ENCODE assay signal across 1 cellular context in the genomic region with DNA sequence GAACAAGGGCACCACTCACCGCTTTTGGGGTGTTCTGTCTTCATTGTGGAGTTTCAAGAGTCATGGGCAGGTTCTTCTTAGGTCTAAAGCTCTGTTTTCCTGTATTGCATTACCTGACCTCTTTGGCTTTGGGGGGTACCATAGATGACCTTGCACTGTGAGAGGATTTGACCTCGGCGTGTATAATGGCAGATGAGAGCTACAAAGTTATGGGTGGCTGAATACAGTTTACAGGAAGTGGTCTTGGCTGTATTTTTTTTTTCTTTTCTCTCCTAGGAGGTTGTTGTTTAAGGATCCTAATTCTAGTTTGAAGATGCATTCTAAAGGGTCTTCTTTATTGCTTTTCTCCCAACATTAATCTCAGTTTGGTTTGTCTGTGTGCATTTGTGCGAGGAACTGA.
TF ChIP-seq lines count a peak whose summit lies in the region.

No MANE protein-coding gene starts in this region.

TF ChIP-seq in K562, 482 proteins besides CTCF, POLR2A, EP300 and RAD21:
- TF ChIP-seq, protein P1, sequence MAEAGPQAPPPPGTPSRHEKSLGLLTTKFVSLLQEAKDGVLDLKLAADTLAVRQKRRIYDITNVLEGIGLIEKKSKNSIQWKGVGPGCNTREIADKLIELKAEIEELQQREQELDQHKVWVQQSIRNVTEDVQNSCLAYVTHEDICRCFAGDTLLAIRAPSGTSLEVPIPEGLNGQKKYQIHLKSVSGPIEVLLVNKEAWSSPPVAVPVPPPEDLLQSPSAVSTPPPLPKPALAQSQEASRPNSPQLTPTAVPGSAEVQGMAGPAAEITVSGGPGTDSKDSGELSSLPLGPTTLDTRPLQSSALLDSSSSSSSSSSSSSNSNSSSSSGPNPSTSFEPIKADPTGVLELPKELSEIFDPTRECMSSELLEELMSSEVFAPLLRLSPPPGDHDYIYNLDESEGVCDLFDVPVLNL (CRISPR knock-in tag; IDR thresholded peaks at IDR 0.05; ENCODE audit: low read depth): no peak
- no peak for TF ChIP-seq PTTG1 (tag; IDR thresholded peaks at IDR 0.05; ENCODE audit: low read depth)
- TF ChIP-seq, protein P2, sequence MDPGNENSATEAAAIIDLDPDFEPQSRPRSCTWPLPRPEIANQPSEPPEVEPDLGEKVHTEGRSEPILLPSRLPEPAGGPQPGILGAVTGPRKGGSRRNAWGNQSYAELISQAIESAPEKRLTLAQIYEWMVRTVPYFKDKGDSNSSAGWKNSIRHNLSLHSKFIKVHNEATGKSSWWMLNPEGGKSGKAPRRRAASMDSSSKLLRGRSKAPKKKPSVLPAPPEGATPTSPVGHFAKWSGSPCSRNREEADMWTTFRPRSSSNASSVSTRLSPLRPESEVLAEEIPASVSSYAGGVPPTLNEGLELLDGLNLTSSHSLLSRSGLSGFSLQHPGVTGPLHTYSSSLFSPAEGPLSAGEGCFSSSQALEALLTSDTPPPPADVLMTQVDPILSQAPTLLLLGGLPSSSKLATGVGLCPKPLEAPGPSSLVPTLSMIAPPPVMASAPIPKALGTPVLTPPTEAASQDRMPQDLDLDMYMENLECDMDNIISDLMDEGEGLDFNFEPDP (CRISPR knock-in tag; IDR thresholded peaks at IDR 0.05): no peak
- TF ChIP-seq, protein P3, sequence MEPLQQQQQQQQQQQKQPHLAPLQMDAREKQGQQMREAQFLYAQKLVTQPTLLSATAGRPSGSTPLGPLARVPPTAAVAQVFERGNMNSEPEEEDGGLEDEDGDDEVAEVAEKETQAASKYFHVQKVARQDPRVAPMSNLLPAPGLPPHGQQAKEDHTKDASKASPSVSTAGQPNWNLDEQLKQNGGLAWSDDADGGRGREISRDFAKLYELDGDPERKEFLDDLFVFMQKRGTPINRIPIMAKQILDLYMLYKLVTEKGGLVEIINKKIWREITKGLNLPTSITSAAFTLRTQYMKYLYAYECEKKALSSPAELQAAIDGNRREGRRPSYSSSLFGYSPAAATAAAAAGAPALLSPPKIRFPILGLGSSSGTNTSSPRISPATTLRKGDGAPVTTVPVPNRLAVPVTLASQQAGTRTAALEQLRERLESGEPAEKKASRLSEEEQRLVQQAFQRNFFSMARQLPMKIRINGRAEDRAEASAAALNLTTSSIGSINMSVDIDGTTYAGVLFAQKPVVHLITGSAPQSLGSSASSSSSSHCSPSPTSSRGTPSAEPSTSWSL (CRISPR knock-in tag; IDR thresholded peaks at IDR 0.05; ENCODE audit: borderline replicate concordance): no peak
- TF ChIP-seq, protein P4, sequence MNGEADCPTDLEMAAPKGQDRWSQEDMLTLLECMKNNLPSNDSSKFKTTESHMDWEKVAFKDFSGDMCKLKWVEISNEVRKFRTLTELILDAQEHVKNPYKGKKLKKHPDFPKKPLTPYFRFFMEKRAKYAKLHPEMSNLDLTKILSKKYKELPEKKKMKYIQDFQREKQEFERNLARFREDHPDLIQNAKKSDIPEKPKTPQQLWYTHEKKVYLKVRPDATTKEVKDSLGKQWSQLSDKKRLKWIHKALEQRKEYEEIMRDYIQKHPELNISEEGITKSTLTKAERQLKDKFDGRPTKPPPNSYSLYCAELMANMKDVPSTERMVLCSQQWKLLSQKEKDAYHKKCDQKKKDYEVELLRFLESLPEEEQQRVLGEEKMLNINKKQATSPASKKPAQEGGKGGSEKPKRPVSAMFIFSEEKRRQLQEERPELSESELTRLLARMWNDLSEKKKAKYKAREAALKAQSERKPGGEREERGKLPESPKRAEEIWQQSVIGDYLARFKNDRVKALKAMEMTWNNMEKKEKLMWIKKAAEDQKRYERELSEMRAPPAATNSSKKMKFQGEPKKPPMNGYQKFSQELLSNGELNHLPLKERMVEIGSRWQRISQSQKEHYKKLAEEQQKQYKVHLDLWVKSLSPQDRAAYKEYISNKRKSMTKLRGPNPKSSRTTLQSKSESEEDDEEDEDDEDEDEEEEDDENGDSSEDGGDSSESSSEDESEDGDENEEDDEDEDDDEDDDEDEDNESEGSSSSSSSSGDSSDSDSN (IDR thresholded peaks at IDR 0.05; ENCODE audit: borderline replicate concordance in 1 of 2, low read depth in 2 of 2, low read length in 2 of 2): no peak
- TF ChIP-seq, protein P5, sequence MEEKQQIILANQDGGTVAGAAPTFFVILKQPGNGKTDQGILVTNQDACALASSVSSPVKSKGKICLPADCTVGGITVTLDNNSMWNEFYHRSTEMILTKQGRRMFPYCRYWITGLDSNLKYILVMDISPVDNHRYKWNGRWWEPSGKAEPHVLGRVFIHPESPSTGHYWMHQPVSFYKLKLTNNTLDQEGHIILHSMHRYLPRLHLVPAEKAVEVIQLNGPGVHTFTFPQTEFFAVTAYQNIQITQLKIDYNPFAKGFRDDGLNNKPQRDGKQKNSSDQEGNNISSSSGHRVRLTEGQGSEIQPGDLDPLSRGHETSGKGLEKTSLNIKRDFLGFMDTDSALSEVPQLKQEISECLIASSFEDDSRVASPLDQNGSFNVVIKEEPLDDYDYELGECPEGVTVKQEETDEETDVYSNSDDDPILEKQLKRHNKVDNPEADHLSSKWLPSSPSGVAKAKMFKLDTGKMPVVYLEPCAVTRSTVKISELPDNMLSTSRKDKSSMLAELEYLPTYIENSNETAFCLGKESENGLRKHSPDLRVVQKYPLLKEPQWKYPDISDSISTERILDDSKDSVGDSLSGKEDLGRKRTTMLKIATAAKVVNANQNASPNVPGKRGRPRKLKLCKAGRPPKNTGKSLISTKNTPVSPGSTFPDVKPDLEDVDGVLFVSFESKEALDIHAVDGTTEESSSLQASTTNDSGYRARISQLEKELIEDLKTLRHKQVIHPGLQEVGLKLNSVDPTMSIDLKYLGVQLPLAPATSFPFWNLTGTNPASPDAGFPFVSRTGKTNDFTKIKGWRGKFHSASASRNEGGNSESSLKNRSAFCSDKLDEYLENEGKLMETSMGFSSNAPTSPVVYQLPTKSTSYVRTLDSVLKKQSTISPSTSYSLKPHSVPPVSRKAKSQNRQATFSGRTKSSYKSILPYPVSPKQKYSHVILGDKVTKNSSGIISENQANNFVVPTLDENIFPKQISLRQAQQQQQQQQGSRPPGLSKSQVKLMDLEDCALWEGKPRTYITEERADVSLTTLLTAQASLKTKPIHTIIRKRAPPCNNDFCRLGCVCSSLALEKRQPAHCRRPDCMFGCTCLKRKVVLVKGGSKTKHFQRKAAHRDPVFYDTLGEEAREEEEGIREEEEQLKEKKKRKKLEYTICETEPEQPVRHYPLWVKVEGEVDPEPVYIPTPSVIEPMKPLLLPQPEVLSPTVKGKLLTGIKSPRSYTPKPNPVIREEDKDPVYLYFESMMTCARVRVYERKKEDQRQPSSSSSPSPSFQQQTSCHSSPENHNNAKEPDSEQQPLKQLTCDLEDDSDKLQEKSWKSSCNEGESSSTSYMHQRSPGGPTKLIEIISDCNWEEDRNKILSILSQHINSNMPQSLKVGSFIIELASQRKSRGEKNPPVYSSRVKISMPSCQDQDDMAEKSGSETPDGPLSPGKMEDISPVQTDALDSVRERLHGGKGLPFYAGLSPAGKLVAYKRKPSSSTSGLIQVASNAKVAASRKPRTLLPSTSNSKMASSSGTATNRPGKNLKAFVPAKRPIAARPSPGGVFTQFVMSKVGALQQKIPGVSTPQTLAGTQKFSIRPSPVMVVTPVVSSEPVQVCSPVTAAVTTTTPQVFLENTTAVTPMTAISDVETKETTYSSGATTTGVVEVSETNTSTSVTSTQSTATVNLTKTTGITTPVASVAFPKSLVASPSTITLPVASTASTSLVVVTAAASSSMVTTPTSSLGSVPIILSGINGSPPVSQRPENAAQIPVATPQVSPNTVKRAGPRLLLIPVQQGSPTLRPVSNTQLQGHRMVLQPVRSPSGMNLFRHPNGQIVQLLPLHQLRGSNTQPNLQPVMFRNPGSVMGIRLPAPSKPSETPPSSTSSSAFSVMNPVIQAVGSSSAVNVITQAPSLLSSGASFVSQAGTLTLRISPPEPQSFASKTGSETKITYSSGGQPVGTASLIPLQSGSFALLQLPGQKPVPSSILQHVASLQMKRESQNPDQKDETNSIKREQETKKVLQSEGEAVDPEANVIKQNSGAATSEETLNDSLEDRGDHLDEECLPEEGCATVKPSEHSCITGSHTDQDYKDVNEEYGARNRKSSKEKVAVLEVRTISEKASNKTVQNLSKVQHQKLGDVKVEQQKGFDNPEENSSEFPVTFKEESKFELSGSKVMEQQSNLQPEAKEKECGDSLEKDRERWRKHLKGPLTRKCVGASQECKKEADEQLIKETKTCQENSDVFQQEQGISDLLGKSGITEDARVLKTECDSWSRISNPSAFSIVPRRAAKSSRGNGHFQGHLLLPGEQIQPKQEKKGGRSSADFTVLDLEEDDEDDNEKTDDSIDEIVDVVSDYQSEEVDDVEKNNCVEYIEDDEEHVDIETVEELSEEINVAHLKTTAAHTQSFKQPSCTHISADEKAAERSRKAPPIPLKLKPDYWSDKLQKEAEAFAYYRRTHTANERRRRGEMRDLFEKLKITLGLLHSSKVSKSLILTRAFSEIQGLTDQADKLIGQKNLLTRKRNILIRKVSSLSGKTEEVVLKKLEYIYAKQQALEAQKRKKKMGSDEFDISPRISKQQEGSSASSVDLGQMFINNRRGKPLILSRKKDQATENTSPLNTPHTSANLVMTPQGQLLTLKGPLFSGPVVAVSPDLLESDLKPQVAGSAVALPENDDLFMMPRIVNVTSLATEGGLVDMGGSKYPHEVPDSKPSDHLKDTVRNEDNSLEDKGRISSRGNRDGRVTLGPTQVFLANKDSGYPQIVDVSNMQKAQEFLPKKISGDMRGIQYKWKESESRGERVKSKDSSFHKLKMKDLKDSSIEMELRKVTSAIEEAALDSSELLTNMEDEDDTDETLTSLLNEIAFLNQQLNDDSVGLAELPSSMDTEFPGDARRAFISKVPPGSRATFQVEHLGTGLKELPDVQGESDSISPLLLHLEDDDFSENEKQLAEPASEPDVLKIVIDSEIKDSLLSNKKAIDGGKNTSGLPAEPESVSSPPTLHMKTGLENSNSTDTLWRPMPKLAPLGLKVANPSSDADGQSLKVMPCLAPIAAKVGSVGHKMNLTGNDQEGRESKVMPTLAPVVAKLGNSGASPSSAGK (IDR thresholded peaks at IDR 0.05): no peak
- TF ChIP-seq TCFL5 (CRISPR knock-in tag; conservative IDR thresholded peaks at IDR 0.05): no peak
- TF ChIP-seq ZNF778 (CRISPR knock-in tag; IDR thresholded peaks at IDR 0.05): no peak
- TF ChIP-seq TEAD2 (tag; IDR thresholded peaks at IDR 0.05): no peak
